In genomic region chr2:229511524-229511923, GRCh38 we compare ENCODE assay signal across 16 cellular contexts.
DNase-seq lines count a peak whose midpoint lies in the region; ATAC-seq and TF ChIP-seq lines count a peak whose summit lies in the region.
"Had no signal": no experiment of that assay in that cellular context is flagged by ENCODE, and none has a peak within 500 bp of the region (broad histone marks: within the 10 kb centered on the region; RNA-seq: fewer than 3 reads in every experiment).

No MANE protein-coding gene starts in this region.

- peaks cover 9% of the 10 kb centered on the region for H3K27me3 Mint-ChIP-seq in type B pancreatic cell

- H3K36me3 Mint-ChIP-seq in type B pancreatic cell = no peaks in the 10 kb centered on the region
- H3K36me3 Mint-ChIP-seq: CD8-positive, alpha-beta memory T cell; IgD-negative memory B cell had no signal

- TF ChIP-seq CTCF in fibroblast of the aortic adventitia (IDR thresholded peaks at IDR 0.05; ENCODE audit: insufficient read depth, low read length) (no peak), type B pancreatic cell (conservative IDR thresholded peaks at IDR 0.05) (no peak)

- ATAC-seq in sciatic nerve (peak; percentile 67), HG03108 (IDR thresholded peaks at IDR 0.05; ENCODE audit: unreplicated experiment) (no peak), GM21786 (IDR thresholded peaks at IDR 0.05; ENCODE audit: unreplicated experiment) (no peak), GM18907 (IDR thresholded peaks at IDR 0.05; ENCODE audit: unreplicated experiment) (no peak)

- peaks cover 4% of the 10 kb centered on the region for H3K9me3 Mint-ChIP-seq in type B pancreatic cell
- H3K9me3 Mint-ChIP-seq: IgD-negative memory B cell had no signal

- no peak overlapping the region for H3K4me3 Mint-ChIP-seq in type B pancreatic cell
- H3K4me3 Mint-ChIP-seq: CD8-positive, alpha-beta memory T cell; IgD-negative memory B cell had no signal

- intact Hi-C loops in sciatic nerve (cut with DNase I) = no loop called here

- no peak overlapping the region for H3K4me3 ChIP-seq in fibroblast of the aortic adventitia (ENCODE audit: low read depth, low read length)
- H3K4me3 ChIP-seq: BLaER1 had no signal

- no peaks in the 10 kb centered on the region for H3K4me1 Mint-ChIP-seq in type B pancreatic cell (ENCODE audit: unreplicated experiment)
- H3K4me1 Mint-ChIP-seq: CD8-positive, alpha-beta memory T cell; IgD-negative memory B cell had no signal

- DNase-seq in amniotic epithelial cell (ENCODE audit: low read depth) = peak; percentile 71
- peak; percentile 24 for DNase-seq in astrocyte of the hippocampus (ENCODE audit: low read depth, low spot score)
- DNase-seq in fibroblast of the aortic adventitia (ENCODE audit: low read depth) = peak; percentile 5
- no peak for DNase-seq in sciatic nerve (ENCODE audit: low spot score)
- DNase-seq in type B pancreatic cell (ENCODE audit: extremely low spot score, unreplicated experiment) = no peak
- DNase-seq: AML-193; Caco-2; CD8-positive, alpha-beta memory T cell; DND-41; GDM1; H7 had no signal

- no peak overlapping the region for H3K27ac Mint-ChIP-seq in type B pancreatic cell
- H3K27ac Mint-ChIP-seq: CD8-positive, alpha-beta memory T cell; IgD-negative memory B cell had no signal

Comparison
In these comparisons a context has a peak if more than half of its experiments do, and no peak if none do; other contexts are left out.
1. DNase-seq: peak in amniotic epithelial cell (single experiment), astrocyte of the hippocampus (single experiment) and fibroblast of the aortic adventitia (single experiment); none in sciatic nerve (single experiment) and type B pancreatic cell (single experiment).